ENCODE assay signal across 13 cellular contexts in the genomic region with DNA sequence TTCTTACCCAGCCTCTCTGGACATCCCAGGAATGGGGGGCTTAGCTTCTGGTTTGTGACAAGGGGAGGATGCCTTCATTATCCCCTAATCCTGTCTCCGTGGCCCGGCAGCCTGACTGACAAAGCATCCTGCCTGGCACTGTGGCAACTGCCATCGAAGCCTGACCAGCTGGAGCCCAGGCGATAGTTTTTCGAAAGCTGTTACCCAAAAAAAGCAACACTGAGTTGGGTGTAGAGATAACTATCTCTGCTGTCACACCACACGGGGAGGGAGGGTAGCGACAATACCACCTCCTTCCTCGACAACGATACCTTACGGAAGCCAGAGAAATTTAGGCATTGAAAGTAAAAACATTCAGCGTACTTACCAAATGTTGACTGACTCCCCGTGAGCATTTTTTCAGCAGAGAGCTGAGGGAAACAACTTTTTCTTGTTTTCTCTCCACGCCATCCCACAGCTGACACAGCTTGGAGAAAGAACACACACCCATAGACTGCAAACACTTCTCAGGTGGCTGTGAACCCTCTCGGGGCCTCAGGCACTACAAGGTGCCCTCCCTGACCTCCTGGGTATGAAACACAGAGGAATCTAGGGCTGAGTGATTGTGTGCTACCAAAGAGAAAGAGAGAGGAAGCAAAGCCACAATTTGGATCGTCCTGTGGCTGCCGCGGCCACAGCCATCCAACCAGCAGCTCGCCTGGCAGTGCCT.
A peak's percentile ranks its signal among the peaks of the same experiment; 100 is the strongest.
DNase-seq lines count a peak whose midpoint lies in the region; ATAC-seq and TF ChIP-seq lines count a peak whose summit lies in the region.
"Had no signal": no experiment of that assay in that cellular context is flagged by ENCODE, and none has a peak within 500 bp of the region (broad histone marks: within the 10 kb centered on the region; RNA-seq: fewer than 3 reads in every experiment).

No MANE protein-coding gene starts in this region.

- no peaks in the 10 kb centered on the region for H3K27me3 Mint-ChIP-seq in activated naive CD8-positive, alpha-beta T cell
- peaks cover 26% of the 10 kb centered on the region for H3K27me3 Mint-ChIP-seq in stimulated activated memory B cell treated with anti-CD40 and anti-IgM and Interleukin-4, amounts not matched to agents 10 μg/mL and 1 μg/mL and 100 μg/mL, for 72 hours

- no peak for TF ChIP-seq POLR2A in thyroid gland (IDR thresholded peaks at IDR 0.05)
- no peak for TF ChIP-seq POLR2A in esophagus muscularis mucosa (IDR thresholded peaks at IDR 0.05; ENCODE audit: low read depth)

- no peaks in the 10 kb centered on the region for H3K36me3 ChIP-seq in thyroid gland
- H3K36me3 ChIP-seq in esophagus muscularis mucosa, result no peaks in the 10 kb centered on the region
- H3K36me3 ChIP-seq: BLaER1, MG63 had no signal

- in situ Hi-C loops in G401 (cut with HindIII; ENCODE audit: low sequenced_read_pairs), result no loop called here

- 85 to 89% methylated on average over 18 of the region's 18 CpGs for WGBS in thyroid gland, 2 donors
- 86% methylated on average over 17 of the region's 18 CpGs for WGBS in esophagus muscularis mucosa

- H3K9me3 Mint-ChIP-seq in activated naive CD8-positive, alpha-beta T cell (ENCODE audit: low read depth), result no peaks in the 10 kb centered on the region
- H3K9me3 Mint-ChIP-seq in stimulated activated memory B cell treated with anti-CD40 and anti-IgM and Interleukin-4, amounts not matched to agents 10 μg/mL and 1 μg/mL and 100 μg/mL, for 72 hours, result no peaks in the 10 kb centered on the region

- no peak overlapping the region for H3K4me3 ChIP-seq in thyroid gland (replicated peaks in 1 of 3)
- H3K4me3 ChIP-seq in esophagus muscularis mucosa, result no peak overlapping the region
- H3K4me3 ChIP-seq: BLaER1, MG63, psoas muscle had no signal

- H3K4me1 ChIP-seq in thyroid gland (no peaks in the 10 kb centered on the region), esophagus muscularis mucosa (peaks cover 0 to 11% (median 0%) of the 10 kb centered on the region in 4 donors)

- peak overlapping the region; percentile 77 for H3K27ac Mint-ChIP-seq in activated naive CD8-positive, alpha-beta T cell
- no peak overlapping the region for H3K27ac Mint-ChIP-seq in stimulated activated memory B cell treated with anti-CD40 and anti-IgM and Interleukin-4, amounts not matched to agents 10 μg/mL and 1 μg/mL and 100 μg/mL, for 72 hours

- DNase-seq in G401 (ENCODE audit: low spot score), result peak; percentile 46
- DNase-seq in activated CD4-positive, alpha-beta T cell treated with anti-CD3 and anti-CD28 coated beads, Interleukin-2, amount 50 U/mL, for 48 hours, result peak; percentile 52 to 62
- DNase-seq in stimulated activated CD4-positive, alpha-beta T cell treated with anti-CD3 and anti-CD28 coated beads, Interleukin-1b, Interleukin-23, amount 100 ng/mL, for 48 hours, result peak; percentile 50
- no peak for DNase-seq in thyroid gland
- no peak for DNase-seq in esophagus muscularis mucosa (ENCODE audit: extremely low spot score)
- DNase-seq: psoas muscle had no signal

- TF ChIP-seq EP300 in esophagus muscularis mucosa (IDR thresholded peaks at IDR 0.05), result no peak

- ATAC-seq in GM18511 (IDR thresholded peaks at IDR 0.05; ENCODE audit: unreplicated experiment), result no peak
- ATAC-seq in stimulated activated memory B cell treated with anti-CD40 and anti-IgM and Interleukin-4, amounts not matched to agents 10 μg/mL and 1 μg/mL and 100 μg/mL, for 72 hours, result no peak
- ATAC-seq: Panc1 had no signal

- H3K27me3 ChIP-seq in thyroid gland, result no peaks in the 10 kb centered on the region
- H3K27me3 ChIP-seq in esophagus muscularis mucosa, result no peaks in the 10 kb centered on the region
- H3K27me3 ChIP-seq: BLaER1, MG63 had no signal

- intact Hi-C loops in thyroid gland (cut with DNase I) (no loop called here), esophagus muscularis mucosa (cut with DNase I) (no loop called here)

- no peak for TF ChIP-seq CTCF in thyroid gland (IDR thresholded peaks at IDR 0.05)
- TF ChIP-seq CTCF in esophagus muscularis mucosa (IDR thresholded peaks at IDR 0.05), result no peak

- no peaks in the 10 kb centered on the region for H3K9me3 ChIP-seq in thyroid gland
- H3K9me3 ChIP-seq in esophagus muscularis mucosa, result no peaks in the 10 kb centered on the region
- H3K9me3 ChIP-seq: BLaER1, MG63, psoas muscle had no signal

- H3K27ac ChIP-seq in thyroid gland (no peak overlapping the region), esophagus muscularis mucosa (replicated peaks in 1 of 4) (no peak overlapping the region)
- H3K27ac ChIP-seq: BLaER1, psoas muscle, VCaP had no signal

- H3K4me1 Mint-ChIP-seq in activated naive CD8-positive, alpha-beta T cell (ENCODE audit: low read depth), result peaks cover 81% of the 10 kb centered on the region
- H3K4me1 Mint-ChIP-seq in stimulated activated memory B cell treated with anti-CD40 and anti-IgM and Interleukin-4, amounts not matched to agents 10 μg/mL and 1 μg/mL and 100 μg/mL, for 72 hours, result no peaks in the 10 kb centered on the region

- H3K36me3 Mint-ChIP-seq in activated naive CD8-positive, alpha-beta T cell, result no peaks in the 10 kb centered on the region
- H3K36me3 Mint-ChIP-seq in stimulated activated memory B cell treated with anti-CD40 and anti-IgM and Interleukin-4, amounts not matched to agents 10 μg/mL and 1 μg/mL and 100 μg/mL, for 72 hours, result no peaks in the 10 kb centered on the region

- peak overlapping the region; percentile 77 for H3K4me3 Mint-ChIP-seq in activated naive CD8-positive, alpha-beta T cell
- no peak overlapping the region for H3K4me3 Mint-ChIP-seq in stimulated activated memory B cell treated with anti-CD40 and anti-IgM and Interleukin-4, amounts not matched to agents 10 μg/mL and 1 μg/mL and 100 μg/mL, for 72 hours

Comparison
In these comparisons a context has a peak if more than half of its experiments do, and no peak if none do; other contexts are left out.
1. DNase-seq: peak in G401 (single experiment), activated CD4-positive, alpha-beta T cell treated with anti-CD3 and anti-CD28 coated beads, Interleukin-2, amount 50 U/mL, for 48 hours (2 of 2) and stimulated activated CD4-positive, alpha-beta T cell treated with anti-CD3 and anti-CD28 coated beads, Interleukin-1b, Interleukin-23, amount 100 ng/mL, for 48 hours (single experiment); none in thyroid gland (0 of 2) and esophagus muscularis mucosa (single experiment).